ENCODE assay signal across 9 cellular contexts in the genomic region with DNA sequence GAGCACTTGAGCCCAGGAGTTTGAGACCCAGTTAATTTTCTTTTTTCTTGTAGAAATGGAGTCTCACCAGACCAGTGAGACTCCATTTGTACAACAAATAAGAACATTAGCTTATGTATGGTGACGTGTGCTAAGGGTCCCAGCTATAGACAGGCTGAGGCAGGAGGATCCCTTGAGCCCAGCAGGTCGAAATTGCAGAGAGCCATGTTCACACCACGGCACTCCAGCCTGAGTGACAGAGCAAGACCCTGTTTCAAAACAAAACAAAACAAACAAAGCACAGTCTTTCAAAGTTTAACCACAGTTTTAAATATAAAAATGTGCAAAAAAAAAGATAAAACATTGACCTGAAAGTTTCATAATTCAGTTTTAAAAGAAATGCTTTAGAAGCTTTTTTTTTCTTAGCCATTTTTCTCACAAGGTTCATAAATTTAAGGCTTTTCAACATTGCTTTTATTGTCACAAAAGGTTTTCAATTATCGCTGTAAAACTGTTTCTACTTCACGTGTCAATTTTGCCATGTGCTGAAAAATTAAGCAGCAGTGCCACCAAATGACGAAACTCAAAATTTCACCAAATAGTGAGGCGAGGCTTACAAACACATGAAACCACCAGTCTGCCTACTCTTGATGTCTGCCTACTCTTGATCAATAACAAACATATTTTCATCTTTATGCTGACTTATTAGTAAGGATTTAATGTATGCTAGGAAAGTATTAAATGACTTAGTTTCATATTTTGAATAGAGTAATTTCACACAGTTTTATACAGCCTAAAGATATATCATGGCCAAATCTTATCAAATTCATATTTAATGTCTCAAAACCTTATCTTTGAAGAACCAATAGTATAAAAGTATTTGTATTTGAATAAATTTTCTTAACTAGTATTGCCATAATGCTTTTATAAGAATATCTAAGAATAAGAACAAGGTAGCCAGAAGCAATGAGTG.
DNase-seq lines count a peak whose midpoint lies in the region; ATAC-seq and TF ChIP-seq lines count a peak whose summit lies in the region.
"Had no signal": no experiment of that assay in that cellular context is flagged by ENCODE, and none has a peak within 500 bp of the region (broad histone marks: within the 10 kb centered on the region; RNA-seq: fewer than 3 reads in every experiment).

No MANE protein-coding gene starts in this region.

- DNase-seq in AG09309 (ENCODE audit: low read depth) (peak; percentile 16), GM10266 (ENCODE audit: extremely low spot score) (peak; percentile 31), NCI-H1105 (lab: John Stamatoyannopoulos, UW) (peak; percentile 4), foreskin keratinocyte (peak; percentile 15 to 44), ovary (peak in 2 of 5 donors; percentile 24 to 42)

- ATAC-seq in HG02571 (IDR thresholded peaks at IDR 0.05; ENCODE audit: unreplicated experiment): peak; percentile 77
- ATAC-seq in foreskin keratinocyte: peak; percentile 16
- ATAC-seq in HG03108 (IDR thresholded peaks at IDR 0.05; ENCODE audit: unreplicated experiment): no peak

- TF ChIP-seq POLR2A in ovary (IDR thresholded peaks at IDR 0.05): no peak

- H3K4me1 ChIP-seq in foreskin keratinocyte: no peaks in the 10 kb centered on the region
- no peaks in the 10 kb centered on the region for H3K4me1 ChIP-seq in ovary (ENCODE audit: insufficient read depth)
- H3K4me1 ChIP-seq: parathyroid adenoma had no signal

- H3K27ac ChIP-seq in foreskin keratinocyte (no peak overlapping the region), ovary (no peak overlapping the region)
- H3K27ac ChIP-seq: parathyroid adenoma had no signal

- 21 to 24% (median 21%) methylated on average over 7 of the region's 7 CpGs for WGBS in ovary, 3 donors

- H3K36me3 ChIP-seq in ovary: no peaks in the 10 kb centered on the region

- H3K27me3 ChIP-seq in foreskin keratinocyte: no peaks in the 10 kb centered on the region
- H3K27me3 ChIP-seq in ovary: no peaks in the 10 kb centered on the region

- intact Hi-C loops in ovary (cut with DNase I): loop anchor here in 3 of 4 donors (5.0 to 10.0 kb wide), 3 partner anchors 461 to 561 kb away; no protein-coding TSS in a partner anchor

- H3K9me3 ChIP-seq in ovary: no peaks in the 10 kb centered on the region

- H3K4me3 ChIP-seq in AG09309 (ENCODE audit: control insufficient read depth, low read depth, low read length) (no peak overlapping the region), WI38 (ENCODE audit: low read depth, low read length) (no peak overlapping the region), ovary (no peak overlapping the region)

- TF ChIP-seq CTCF in AG09309 (IDR thresholded peaks at IDR 0.05; ENCODE audit: control insufficient read depth, insufficient read depth, low read depth, low read length, missing control alignments): peak; percentile 51
- TF ChIP-seq CTCF in GM10266 (IDR thresholded peaks at IDR 0.05; ENCODE audit: control insufficient read depth, insufficient read depth, low read depth, missing control alignments): peak; percentile 68
- peak; percentile 26; the same call in 1 of the 2 replicates for TF ChIP-seq CTCF in WI38 (IDR thresholded peaks at IDR 0.05; ENCODE audit: low read depth, low read length)
- peak; percentile 83 for TF ChIP-seq CTCF in foreskin keratinocyte (conservative IDR thresholded peaks at IDR 0.05)
- TF ChIP-seq CTCF in ovary (IDR thresholded peaks at IDR 0.05): peak in 2 of 3 donors; percentile 52 to 66

- TF ChIP-seq EP300 in ovary (IDR thresholded peaks at IDR 0.05): no peak

Comparison
In these comparisons a context has a peak if more than half of its experiments do, and no peak if none do; other contexts are left out.
1. CTCF ChIP-seq: peak in every context shown above with its lines; median percentile 83 in foreskin keratinocyte; 68 in GM10266; 59 in ovary; 51 in AG09309; 26 in WI38.